Comparison of ENCODE assay signal across 41 cellular contexts in the genomic region with DNA sequence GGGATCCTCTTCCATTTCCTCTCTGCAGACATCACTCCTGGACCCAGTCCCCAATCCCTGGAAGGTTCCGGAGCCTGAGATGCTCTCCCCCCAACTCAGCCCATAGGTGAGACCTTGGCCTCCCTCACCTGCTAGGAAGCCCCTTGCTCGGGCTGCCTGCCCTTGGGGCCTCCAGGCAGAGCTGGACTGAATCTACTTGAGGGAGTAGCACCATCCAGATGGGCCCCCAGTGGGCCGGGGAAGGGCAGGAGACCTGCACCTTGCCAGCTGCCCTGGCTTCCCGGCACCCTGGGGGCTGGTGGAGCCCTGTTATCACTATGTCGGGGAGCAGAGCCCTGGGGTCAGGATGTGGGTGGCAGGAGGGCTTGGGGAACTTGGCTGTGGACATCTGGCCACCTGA. TPM values are rescaled to one million over a fixed set of nuclear protein-coding genes. Genes with fewer than 3 reads are reported as not detected.
"Had no signal": no experiment of that assay in that cellular context is flagged by ENCODE, and none has a peak within 500 bp of the region (broad histone marks: within the 10 kb centered on the region; RNA-seq: fewer than 3 reads in every experiment).

No MANE protein-coding gene starts in this region.

- H3K27me3 ChIP-seq: body of pancreas had no signal

- H3K9me3 ChIP-seq: adrenal gland, body of pancreas, colonic mucosa, esophagus squamous epithelium, gastroesophageal sphincter had no signal

- ATAC-seq: activated CD4-positive, alpha-beta T cell treated with anti-CD3 and anti-CD28 coated beads for 36 hours; activated CD8-positive, alpha-beta memory T cell treated with anti-CD3 and anti-CD28 coated beads, Interleukin-2, amount 10 ng/mL, durations not matched to agents 7 days and 5 days; activated CD8-positive, alpha-beta T cell treated with anti-CD3 and anti-CD28 coated beads, Interleukin-2, amount 10 ng/mL, durations not matched to agents 7 days and 5 days; activated naive CD8-positive, alpha-beta T cell treated with anti-CD3 and anti-CD28 coated beads, Interleukin-2, amount 50 U/mL, for 24 hours; body of pancreas; gastroesophageal sphincter; T-cell; T-helper 17 cell had no signal

- H3K27ac ChIP-seq: adrenal gland, body of pancreas, colonic mucosa, esophagus squamous epithelium, gastroesophageal sphincter had no signal

- H3K4me3 ChIP-seq: adrenal gland, body of pancreas, colonic mucosa, esophagus squamous epithelium, gastroesophageal sphincter had no signal

- H3K36me3 ChIP-seq: adrenal gland, colonic mucosa, esophagus squamous epithelium, gastroesophageal sphincter, WERI-Rb-1 had no signal

- H3K9me3 Mint-ChIP-seq: activated CD4-positive, alpha-beta memory T cell treated with anti-CD3 and anti-CD28 coated beads for 36 hours; activated CD4-positive, alpha-beta T cell treated with anti-CD3 and anti-CD28 coated beads, Interleukin-2, amount 10 ng/mL, durations not matched to agents 24 days and 14 days; activated naive CD4-positive, alpha-beta T cell treated with anti-CD3 and anti-CD28 coated beads for 36 hours; activated naive CD4-positive, alpha-beta T cell treated with anti-CD3 and anti-CD28 coated beads, Interleukin-2, amount 50 U/mL, for 24 hours; activated naive CD8-positive, alpha-beta T cell treated with anti-CD3 and anti-CD28 coated beads for 36 hours; activated naive CD8-positive, alpha-beta T cell treated with anti-CD3 and anti-CD28 coated beads, Interleukin-2, amount 50 U/mL, for 24 hours; activated T-helper 1 cell treated with anti-CD3 and anti-CD28 coated beads, Interleukin-12 subunit alpha, Interleukin-12 subunit beta, Interleukin-2, Interleukin-4 antibody, amounts not matched to agents 30 ng/mL and 10 ng/mL and 1 ng/mL, durations not matched to agents 14 hours and 24 hours and 36 hours; activated T-helper 2 cell treated with anti-CD3 and anti-CD28 coated beads, Interferon-gamma antibody, Interleukin-2, Interleukin-4, amounts not matched to agents 10 μg/mL and 5 μg/mL and 100 μg/mL, durations not matched to agents 14 hours and 24 hours and 36 hours; T-cell; T-helper 2 cell treated with Interferon-gamma antibody and Interleukin-4, amounts not matched to agents 5 μg/mL and 100 μg/mL, for 36 hours had no signal

- DNase-seq: activated CD4-positive, alpha-beta memory T cell treated with anti-CD3 and anti-CD28 coated beads for 36 hours; activated CD4-positive, alpha-beta T cell treated with anti-CD3 and anti-CD28 coated beads for 36 hours; activated CD4-positive, alpha-beta T cell treated with anti-CD3 and anti-CD28 coated beads, Interleukin-2, amount 10 ng/mL, durations not matched to agents 24 days and 14 days; activated CD4-positive, CD25-positive, alpha-beta regulatory T cell; activated CD4-positive, CD25-positive, alpha-beta regulatory T cell treated with anti-CD3 and anti-CD28 coated beads, Interleukin-2, amount 50 U/mL, for 72 hours; activated CD8-positive, alpha-beta memory T cell treated with anti-CD3 and anti-CD28 coated beads, Interleukin-2, amount 10 ng/mL, durations not matched to agents 7 days and 5 days; activated CD8-positive, alpha-beta memory T cell treated with anti-CD3 and anti-CD28 coated beads, Interleukin-2, amount 50 U/mL, for 4 hours; activated CD8-positive, alpha-beta T cell treated with anti-CD3 and anti-CD28 coated beads, Interleukin-2, amount 10 ng/mL, durations not matched to agents 7 days and 5 days; activated effector memory CD4-positive, alpha-beta T cell treated with anti-CD3 and anti-CD28 coated beads, Interleukin-2, amount 50 U/mL, for 16 hours; activated naive CD4-positive, alpha-beta T cell treated with anti-CD3 and anti-CD28 coated beads for 36 hours; activated naive CD8-positive, alpha-beta T cell treated with anti-CD3 and anti-CD28 coated beads for 36 hours; activated naive CD8-positive, alpha-beta T cell treated with anti-CD3 and anti-CD28 coated beads, Interleukin-2, amount 50 U/mL, for 24 hours; activated T-cell treated with anti-CD3 and anti-CD28 coated beads, Interleukin-2, amount 50 U/mL, for 1 hour; activated T-cell treated with anti-CD3 and anti-CD28 coated beads, Interleukin-2, amount 50 U/mL, for 48 hours; adrenal gland; amygdala; aorta; body of pancreas; central memory CD4-positive, alpha-beta T cell; cerebellar nuclear complex; colonic mucosa; effector CD8-positive, alpha-beta T cell; erythroblast; esophagus squamous epithelium; foreskin melanocyte; head of caudate nucleus; SW 1271; T-cell; T-helper 17 cell; T1000; WERI-Rb-1 had no signal

- H3K4me1 ChIP-seq: adrenal gland, body of pancreas, colonic mucosa, gastroesophageal sphincter had no signal

- H3K36me3 Mint-ChIP-seq: activated CD4-positive, alpha-beta memory T cell treated with anti-CD3 and anti-CD28 coated beads for 36 hours; activated CD8-positive, alpha-beta memory T cell treated with anti-CD3 and anti-CD28 coated beads, Interleukin-2, amount 10 ng/mL, durations not matched to agents 7 days and 5 days; activated naive CD4-positive, alpha-beta T cell treated with anti-CD3 and anti-CD28 coated beads, Interleukin-2, amount 50 U/mL, for 24 hours; activated naive CD8-positive, alpha-beta T cell treated with anti-CD3 and anti-CD28 coated beads for 36 hours; T-cell had no signal

- H3K4me1 Mint-ChIP-seq: activated CD4-positive, alpha-beta T cell treated with anti-CD3 and anti-CD28 coated beads for 36 hours; activated CD4-positive, alpha-beta T cell treated with anti-CD3 and anti-CD28 coated beads, Interleukin-2, amount 10 ng/mL, durations not matched to agents 24 days and 14 days; activated CD8-positive, alpha-beta memory T cell treated with anti-CD3 and anti-CD28 coated beads, Interleukin-2, amount 10 ng/mL, durations not matched to agents 7 days and 5 days; activated naive CD4-positive, alpha-beta T cell treated with anti-CD3 and anti-CD28 coated beads, Interleukin-2, amount 50 U/mL, for 24 hours; activated naive CD8-positive, alpha-beta T cell treated with anti-CD3 and anti-CD28 coated beads for 36 hours; activated naive CD8-positive, alpha-beta T cell treated with anti-CD3 and anti-CD28 coated beads, Interleukin-2, amount 50 U/mL, for 24 hours; T-cell; T-helper 17 cell had no signal

- H3K27ac Mint-ChIP-seq: activated CD4-positive, alpha-beta memory T cell treated with anti-CD3 and anti-CD28 coated beads for 36 hours; activated CD4-positive, alpha-beta T cell treated with anti-CD3 and anti-CD28 coated beads for 36 hours; activated CD4-positive, alpha-beta T cell treated with anti-CD3 and anti-CD28 coated beads, Interleukin-2, amount 10 ng/mL, durations not matched to agents 24 days and 14 days; activated CD8-positive, alpha-beta memory T cell treated with anti-CD3 and anti-CD28 coated beads, Interleukin-2, amount 10 ng/mL, durations not matched to agents 7 days and 5 days; activated CD8-positive, alpha-beta T cell treated with anti-CD3 and anti-CD28 coated beads, Interleukin-2, amount 10 ng/mL, durations not matched to agents 7 days and 5 days; activated naive CD4-positive, alpha-beta T cell treated with anti-CD3 and anti-CD28 coated beads for 36 hours; activated naive CD4-positive, alpha-beta T cell treated with anti-CD3 and anti-CD28 coated beads, Interleukin-2, amount 50 U/mL, for 24 hours; activated naive CD8-positive, alpha-beta T cell treated with anti-CD3 and anti-CD28 coated beads for 36 hours; activated naive CD8-positive, alpha-beta T cell treated with anti-CD3 and anti-CD28 coated beads, Interleukin-2, amount 50 U/mL, for 24 hours; activated T-helper 1 cell treated with anti-CD3 and anti-CD28 coated beads, Interleukin-12 subunit alpha, Interleukin-12 subunit beta, Interleukin-2, Interleukin-4 antibody, amounts not matched to agents 30 ng/mL and 10 ng/mL and 1 ng/mL, durations not matched to agents 14 hours and 24 hours and 36 hours; activated T-helper 2 cell treated with anti-CD3 and anti-CD28 coated beads, Interferon-gamma antibody, Interleukin-2, Interleukin-4, amounts not matched to agents 10 μg/mL and 5 μg/mL and 100 μg/mL, durations not matched to agents 14 hours and 24 hours and 36 hours; T-cell; T-helper 17 cell; T-helper 2 cell treated with Interferon-gamma antibody and Interleukin-4, amounts not matched to agents 5 μg/mL and 100 μg/mL, for 36 hours had no signal

- H3K27me3 Mint-ChIP-seq: activated CD4-positive, alpha-beta T cell treated with anti-CD3 and anti-CD28 coated beads, Interleukin-2, amount 10 ng/mL, durations not matched to agents 24 days and 14 days; activated CD8-positive, alpha-beta memory T cell treated with anti-CD3 and anti-CD28 coated beads, Interleukin-2, amount 10 ng/mL, durations not matched to agents 7 days and 5 days; activated naive CD4-positive, alpha-beta T cell treated with anti-CD3 and anti-CD28 coated beads, Interleukin-2, amount 50 U/mL, for 24 hours; activated naive CD8-positive, alpha-beta T cell treated with anti-CD3 and anti-CD28 coated beads for 36 hours had no signal

- H3K4me3 Mint-ChIP-seq: activated CD4-positive, alpha-beta memory T cell treated with anti-CD3 and anti-CD28 coated beads for 36 hours; activated CD4-positive, alpha-beta T cell treated with anti-CD3 and anti-CD28 coated beads for 36 hours; activated CD4-positive, alpha-beta T cell treated with anti-CD3 and anti-CD28 coated beads, Interleukin-2, amount 10 ng/mL, durations not matched to agents 24 days and 14 days; activated CD8-positive, alpha-beta memory T cell treated with anti-CD3 and anti-CD28 coated beads, Interleukin-2, amount 10 ng/mL, durations not matched to agents 7 days and 5 days; activated CD8-positive, alpha-beta T cell treated with anti-CD3 and anti-CD28 coated beads, Interleukin-2, amount 10 ng/mL, durations not matched to agents 7 days and 5 days; activated naive CD4-positive, alpha-beta T cell treated with anti-CD3 and anti-CD28 coated beads for 36 hours; activated naive CD4-positive, alpha-beta T cell treated with anti-CD3 and anti-CD28 coated beads, Interleukin-2, amount 50 U/mL, for 24 hours; activated naive CD8-positive, alpha-beta T cell treated with anti-CD3 and anti-CD28 coated beads for 36 hours; activated naive CD8-positive, alpha-beta T cell treated with anti-CD3 and anti-CD28 coated beads, Interleukin-2, amount 50 U/mL, for 24 hours; activated T-helper 1 cell treated with anti-CD3 and anti-CD28 coated beads, Interleukin-12 subunit alpha, Interleukin-12 subunit beta, Interleukin-2, Interleukin-4 antibody, amounts not matched to agents 30 ng/mL and 10 ng/mL and 1 ng/mL, durations not matched to agents 14 hours and 24 hours and 36 hours; T-cell; T-helper 17 cell; T-helper 2 cell treated with Interferon-gamma antibody and Interleukin-4, amounts not matched to agents 5 μg/mL and 100 μg/mL, for 36 hours had no signal

RNA-seq across cellular contexts. Expression of a gene that starts 59.3 kb away (rescaled TPM):
- total RNA-seq: activated CD4-positive, alpha-beta memory T cell treated with anti-CD3 and anti-CD28 coated beads for 36 hours; activated CD4-positive, alpha-beta T cell treated with anti-CD3 and anti-CD28 coated beads for 36 hours; activated CD4-positive, alpha-beta T cell treated with anti-CD3 and anti-CD28 coated beads, Interleukin-2, amount 10 ng/mL, durations not matched to agents 24 days and 14 days; activated CD8-positive, alpha-beta memory T cell treated with anti-CD3 and anti-CD28 coated beads for 36 hours; activated CD8-positive, alpha-beta memory T cell treated with anti-CD3 and anti-CD28 coated beads, Interleukin-2, amount 10 ng/mL, durations not matched to agents 7 days and 5 days; activated naive CD4-positive, alpha-beta T cell treated with anti-CD3 and anti-CD28 coated beads for 36 hours; activated naive CD8-positive, alpha-beta T cell treated with anti-CD3 and anti-CD28 coated beads for 36 hours; activated T-helper 1 cell treated with anti-CD3 and anti-CD28 coated beads, Interleukin-12 subunit alpha, Interleukin-12 subunit beta, Interleukin-2, Interleukin-4 antibody, amounts not matched to agents 30 ng/mL and 10 ng/mL and 1 ng/mL, durations not matched to agents 14 hours and 24 hours and 36 hours; activated T-helper 2 cell treated with anti-CD3 and anti-CD28 coated beads, Interferon-gamma antibody, Interleukin-2, Interleukin-4, amounts not matched to agents 10 μg/mL and 5 μg/mL and 100 μg/mL, durations not matched to agents 14 hours and 24 hours and 36 hours; adrenal gland; aorta; body of pancreas; colonic mucosa; dermis microvascular lymphatic vessel endothelial cell; esophagus squamous epithelium; fibroblast of lung; fibroblast of villous mesenchyme; gastroesophageal sphincter; glomerular endothelial cell had no signal
